In the genomic region with DNA sequence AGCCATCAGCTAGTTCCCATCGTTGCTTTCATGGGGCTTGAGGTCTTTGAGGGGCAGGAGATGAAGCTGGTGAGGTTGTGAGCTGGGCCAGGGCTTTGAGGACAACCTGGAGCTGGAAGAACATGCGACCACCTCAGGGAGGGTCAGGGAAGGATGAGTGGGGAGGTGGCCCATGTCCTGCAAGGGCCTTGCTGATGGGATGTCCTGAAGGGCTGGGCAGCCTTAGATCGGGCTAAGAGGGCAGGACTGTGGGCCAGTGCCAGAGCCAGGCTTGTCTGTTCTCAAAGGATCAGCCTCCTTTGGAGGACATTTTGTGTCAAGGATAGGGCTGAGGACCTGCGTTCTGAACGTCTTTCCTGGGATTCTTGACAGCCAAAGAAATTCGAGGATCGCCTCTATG, we compare ENCODE assay signal across 10 cellular contexts. TPM values are rescaled to one million over a fixed set of nuclear protein-coding genes. Genes with fewer than 3 reads are reported as not detected.
A peak's percentile ranks its signal among the peaks of the same experiment; 100 is the strongest.
DNase-seq lines count a peak whose midpoint lies in the region; ATAC-seq, FAIRE-seq and TF ChIP-seq lines count a peak whose summit lies in the region.
"Had no signal": no experiment of that assay in that cellular context is flagged by ENCODE, and none has a peak within 500 bp of the region (broad histone marks: within the 10 kb centered on the region; RNA-seq: fewer than 3 reads in every experiment).

No MANE protein-coding gene starts in this region.

- H3K4me1 ChIP-seq in Caco-2 (no peaks in the 10 kb centered on the region), heart left ventricle (peaks cover 0 to 27% (median 19%) of the 10 kb centered on the region in 12 donors), rectal smooth muscle tissue (ENCODE audit: control insufficient read depth, insufficient read depth, low read length) (peaks cover 4% of the 10 kb centered on the region)

- intact Hi-C loops in Caco-2 (cut with micrococcal nuclease; ENCODE audit: unreplicated experiment) = no loop called here
- intact Hi-C loops in activated CD8-positive, alpha-beta T cell treated with anti-CD3 and anti-CD28 coated beads for 36 hours (cut with micrococcal nuclease) = no loop called here
- intact Hi-C loops in heart left ventricle (cut with DNase I) = no loop called here

- H3K4me1 Mint-ChIP-seq in Caco-2 (ENCODE audit: low read depth, unreplicated experiment) = peaks cover 7% of the 10 kb centered on the region
- H3K4me1 Mint-ChIP-seq in activated CD8-positive, alpha-beta T cell treated with anti-CD3 and anti-CD28 coated beads for 36 hours (ENCODE audit: low read depth) = peaks cover 23% of the 10 kb centered on the region

- no peak overlapping the region for H3K9ac ChIP-seq in rectal smooth muscle tissue (ENCODE audit: low read length)

- peak overlapping the region in 11 of 12 donors; percentile 81 to 97 (median 93) for H3K27ac ChIP-seq in heart left ventricle
- H3K27ac ChIP-seq in rectal smooth muscle tissue (ENCODE audit: low read depth, low read length) = peak overlapping the region; percentile 91

- H3K4me3 ChIP-seq in Caco-2 (ENCODE audit: low read depth, low read length) (no peak overlapping the region), heart left ventricle (peak overlapping the region in 5 of 12 donors; percentile 60 to 72 (median 65)), rectal smooth muscle tissue (ENCODE audit: low read length) (no peak overlapping the region)

- no peak for FAIRE-seq in urothelium cell line (lab: Jason Lieb, UNC)

- no TSS peak for BruUV-seq in Caco-2 (replicated peaks; lab: Mats Ljungman, UMichigan)

- DNase-seq in Caco-2 (no peak), heart left ventricle (peak in 1 of 5 donors; percentile 25), SKM-1 treated with dmso at 0.1 percent for 144 hours (lab: John Stamatoyannopoulos, UW; ENCODE audit: unreplicated experiment) (no peak), ecto neural progenitor cell (ENCODE audit: low spot score) (no peak), erythroblast (lab: John Stamatoyannopoulos, UW) (no peak), urothelium cell line (ENCODE audit: low spot score) (no peak)
- DNase-seq in activated CD8-positive, alpha-beta T cell treated with anti-CD3 and anti-CD28 coated beads for 36 hours = no peak
- DNase-seq: NCI-H2227 treated with DMSO at 0.1 percent for 48 hours had no signal

- POLR2A ChIA-PET in Caco-2 (lab: Charles Lee) = no interaction called here
- POLR2A ChIA-PET in activated CD8-positive, alpha-beta T cell treated with anti-CD3 and anti-CD28 coated beads for 36 hours (lab: Charles Lee) = interaction anchor here (0.9 to 3.0 kb wide), 6 partner anchors 10 to 139 kb away, joined by 3 to 11 read pairs (median 4); a partner anchor contains a TSS

- no peaks in the 10 kb centered on the region for H3K36me3 ChIP-seq in Caco-2 (ENCODE audit: control insufficient read depth, insufficient read depth, low read length)
- peaks cover 3 to 46% (median 43%) of the 10 kb centered on the region in 9 donors for H3K36me3 ChIP-seq in heart left ventricle
- H3K36me3 ChIP-seq in rectal smooth muscle tissue (ENCODE audit: control insufficient read depth, insufficient read depth, low read length) = peaks cover 25% of the 10 kb centered on the region

- peaks cover 85% of the 10 kb centered on the region for H3K36me3 Mint-ChIP-seq in Caco-2 (ENCODE audit: insufficient read depth, unreplicated experiment)
- H3K36me3 Mint-ChIP-seq in activated CD8-positive, alpha-beta T cell treated with anti-CD3 and anti-CD28 coated beads for 36 hours (ENCODE audit: low read depth) = peaks cover 2% of the 10 kb centered on the region

- H3K27ac Mint-ChIP-seq in Caco-2 (ENCODE audit: unreplicated experiment) = peak overlapping the region; percentile 29
- H3K27ac Mint-ChIP-seq in activated CD8-positive, alpha-beta T cell treated with anti-CD3 and anti-CD28 coated beads for 36 hours = peak overlapping the region; percentile 29

- no peak for TF ChIP-seq POLR2A in heart left ventricle (IDR thresholded peaks at IDR 0.05)
- no peak for TF ChIP-seq POLR2A in erythroblast (IDR thresholded peaks at IDR 0.05; ENCODE audit: low read length)

- ATAC-seq in activated CD8-positive, alpha-beta T cell treated with anti-CD3 and anti-CD28 coated beads for 36 hours = no peak
- ATAC-seq in heart left ventricle = peak in 3 of 4 donors; percentile 12 to 14 (median 13)

- TF ChIP-seq CTCF in Caco-2 (IDR thresholded peaks at IDR 0.05; ENCODE audit: insufficient read depth in 1 of 2, low read depth in 1 of 2, low read length in 1 of 2, severe bottlenecking in 1 of 2, unreplicated experiment in 1 of 2) (no peak), heart left ventricle (IDR thresholded peaks at IDR 0.05) (no peak)
- no peak for TF ChIP-seq CTCF in activated CD8-positive, alpha-beta T cell treated with anti-CD3 and anti-CD28 coated beads for 36 hours (IDR thresholded peaks at IDR 0.05)

- H3K9me3 ChIP-seq in Caco-2 (no peaks in the 10 kb centered on the region), heart left ventricle (no peaks in the 10 kb centered on the region)

- 72 to 83% (median 79%) methylated on average over 7 of the region's 7 CpGs for WGBS in heart left ventricle, 4 donors

- H3K27me3 ChIP-seq in Caco-2 (replicated peaks; ENCODE audit: control insufficient read depth, insufficient read depth, low read length) (no peaks in the 10 kb centered on the region), heart left ventricle (no peaks in the 10 kb centered on the region), rectal smooth muscle tissue (ENCODE audit: control insufficient read depth, insufficient read depth, low read length) (no peaks in the 10 kb centered on the region)

- H3K9me3 Mint-ChIP-seq in Caco-2 (ENCODE audit: unreplicated experiment) = no peaks in the 10 kb centered on the region
- no peaks in the 10 kb centered on the region for H3K9me3 Mint-ChIP-seq in activated CD8-positive, alpha-beta T cell treated with anti-CD3 and anti-CD28 coated beads for 36 hours

- H3K27me3 Mint-ChIP-seq in Caco-2 (ENCODE audit: insufficient read depth, unreplicated experiment) = no peaks in the 10 kb centered on the region
- no peaks in the 10 kb centered on the region for H3K27me3 Mint-ChIP-seq in activated CD8-positive, alpha-beta T cell treated with anti-CD3 and anti-CD28 coated beads for 36 hours

- CTCF ChIA-PET in Caco-2 (lab: Charles Lee) = no interaction called here
- CTCF ChIA-PET in activated CD8-positive, alpha-beta T cell treated with anti-CD3 and anti-CD28 coated beads for 36 hours (lab: Charles Lee) = interaction anchor here (1.6 to 3.2 kb wide), 2 partner anchors 8 to 10 kb away, joined by 3 to 47 read pairs; no protein-coding TSS in a partner anchor

- no peak overlapping the region for H3K4me3 Mint-ChIP-seq in Caco-2 (ENCODE audit: unreplicated experiment)
- H3K4me3 Mint-ChIP-seq in activated CD8-positive, alpha-beta T cell treated with anti-CD3 and anti-CD28 coated beads for 36 hours = peak overlapping the region; percentile 77

RNA-seq across cellular contexts. Expression of a gene that starts 10.5 kb away (rescaled TPM):
- total RNA-seq in Caco-2 (2022) = 74.6 and 81.3 TPM in 2 replicates
- 10 to 100 TPM; 23.8 to 24.5 TPM for total RNA-seq in activated CD8-positive, alpha-beta T cell treated with anti-CD3 and anti-CD28 coated beads for 36 hours
- 10 to 100 TPM; 12.3 to 47.3 (median 31.0) TPM for total RNA-seq in heart left ventricle
- 10 to 100 TPM; 21.0 to 55.3 TPM for polyA plus RNA-seq in heart left ventricle

RNA-seq across cellular contexts. Expression of a gene that starts 24.3 kb away (rescaled TPM):
- total RNA-seq in Caco-2 (2022) (3.6 and 3.9 TPM in 2 replicates), heart left ventricle (1 to 10 TPM in 1 of 9 donors, under 1 TPM in 8; 0.20 to 2.0 (median 0.40) TPM)
- 1 to 10 TPM; 1.3 to 1.5 TPM for total RNA-seq in activated CD8-positive, alpha-beta T cell treated with anti-CD3 and anti-CD28 coated beads for 36 hours
- under 1 TPM; 0.23 to 0.83 TPM for polyA plus RNA-seq in heart left ventricle

RNA-seq across cellular contexts. Expression of a gene that starts 31.9 kb away (rescaled TPM):
- 22.4 and 22.6 TPM in 2 replicates for total RNA-seq in Caco-2 (2022)
- total RNA-seq in activated CD8-positive, alpha-beta T cell treated with anti-CD3 and anti-CD28 coated beads for 36 hours = 1 to 10 TPM; 3.4 to 4.0 TPM
- 1 to 10 TPM in 6 of 9 donors, under 1 TPM in 3; 0.50 to 1.9 (median 1.4) TPM for total RNA-seq in heart left ventricle
- under 1 TPM; 0.19 to 0.99 TPM for polyA plus RNA-seq in heart left ventricle
- total RNA-seq: lung microvascular endothelial cell had no signal

RNA-seq across cellular contexts. Expression of a gene that starts 33.9 kb away (rescaled TPM):
- total RNA-seq in Caco-2 (2022) = 77.3 and 77.4 TPM in 2 replicates
- total RNA-seq in activated CD8-positive, alpha-beta T cell treated with anti-CD3 and anti-CD28 coated beads for 36 hours = 10 to 100 TPM; 49.4 to 50.1 TPM
- total RNA-seq in heart left ventricle = 10 to 100 TPM; 13.9 to 24.7 (median 19.0) TPM
- 10 to 100 TPM in 1 of 2 donors, 1 to 10 TPM in 1; 5.1 to 35.4 TPM for polyA plus RNA-seq in heart left ventricle
